In the genomic region with DNA sequence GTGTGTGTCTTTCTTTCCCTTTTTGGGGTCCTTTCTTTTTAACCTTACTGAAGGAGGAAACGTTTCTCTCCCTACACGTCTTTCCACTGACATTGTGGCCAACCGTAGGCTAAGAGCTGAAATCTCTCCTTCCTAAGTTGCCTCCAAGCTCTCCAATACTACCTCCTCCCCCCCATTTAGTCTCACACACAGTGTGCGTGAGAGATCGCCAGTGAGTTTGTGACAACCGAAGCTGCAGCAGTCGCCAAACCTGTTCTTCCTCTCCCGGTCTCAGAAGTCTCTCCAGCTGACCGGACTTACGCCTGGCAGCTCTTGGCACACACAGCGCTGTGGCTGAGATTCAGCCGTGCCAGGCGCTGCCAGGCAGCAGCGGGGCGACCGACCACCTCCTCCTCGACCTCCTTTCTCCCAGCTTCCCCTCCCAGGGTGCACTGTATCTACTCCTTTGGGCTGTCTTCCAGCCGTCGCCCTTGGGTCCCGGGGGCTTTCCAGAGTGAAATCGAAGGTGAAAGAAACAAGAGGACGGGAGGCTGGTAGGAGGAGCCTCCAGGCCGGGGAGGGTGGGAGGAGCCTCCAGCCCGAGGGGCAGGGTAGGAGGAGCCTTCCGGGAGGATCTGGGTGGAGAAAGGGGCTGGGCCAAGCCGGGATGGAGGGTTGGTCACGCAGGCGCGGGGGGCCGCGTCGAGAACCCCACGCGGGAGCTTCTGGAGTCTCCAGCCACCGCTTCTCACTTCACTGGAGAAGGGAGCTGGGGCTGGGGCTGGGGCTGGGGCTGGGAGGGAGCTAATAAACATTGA, we compare ENCODE assay signal across 8 cellular contexts. TPM values are rescaled to one million over a fixed set of nuclear protein-coding genes. Genes with fewer than 3 reads are reported as not detected.
DNase-seq lines count a peak whose midpoint lies in the region; TF ChIP-seq lines count a peak whose summit lies in the region.

Gene TMTC2, plus strand, starts transcription at position 684 of the 797 bp plus-strand sequence.

- no peaks in the 10 kb centered on the region for H4K20me1 ChIP-seq in H9 (ENCODE audit: control insufficient read depth, insufficient read depth, insufficient read length)
- H4K20me1 ChIP-seq in neural progenitor cell (ENCODE audit: low read depth): peaks cover 22% of the 10 kb centered on the region

- H3K4me1 ChIP-seq in H9 (ENCODE audit: insufficient read depth, low read length) (no peaks in the 10 kb centered on the region), neural progenitor cell (peaks cover 31% of the 10 kb centered on the region), stomach (peaks cover 16 to 65% (median 34%) of the 10 kb centered on the region in 4 donors)

- no peaks in the 10 kb centered on the region for H3K27me3 ChIP-seq in H9 (ENCODE audit: insufficient read depth, low read length)
- no peaks in the 10 kb centered on the region for H3K27me3 ChIP-seq in neural progenitor cell
- no peaks in the 10 kb centered on the region for H3K27me3 ChIP-seq in stomach

- H3K79me2 ChIP-seq in H9 (ENCODE audit: insufficient read depth, low read length) (no peaks in the 10 kb centered on the region), neural progenitor cell (ENCODE audit: low read depth) (peaks cover 36% of the 10 kb centered on the region)

- H3K9ac ChIP-seq in H9 (ENCODE audit: extremely low read depth, insufficient read length, low read length) (peak within 1 kb of the TSS; percentile 60), neural progenitor cell (peak within 1 kb of the TSS; percentile 28)

- H2AFZ ChIP-seq in H9 (ENCODE audit: low read length): no peak within 1 kb of the TSS
- H2AFZ ChIP-seq in neural progenitor cell (replicated peaks): peak within 1 kb of the TSS; percentile 85

- H4K91ac ChIP-seq in H9 (ENCODE audit: insufficient read length, low read depth, low read length): no peak within 1 kb of the TSS

- H3K4me2 ChIP-seq in H9 (ENCODE audit: insufficient read depth, insufficient read length, low read length): peak within 1 kb of the TSS; percentile 95
- H3K4me2 ChIP-seq in neural progenitor cell: peak within 1 kb of the TSS; percentile 98

- peak in 2 of 4 donors; percentile 33 to 40 for TF ChIP-seq POLR2A in stomach (IDR thresholded peaks at IDR 0.05)

- H2BK12ac ChIP-seq in H9 (ENCODE audit: insufficient read length, low read depth, low read length): no peak within 1 kb of the TSS

- no peak within 1 kb of the TSS for H4K8ac ChIP-seq in H9 (replicated peaks; ENCODE audit: insufficient read length, low read depth, low read length)

- no peak for TF ChIP-seq EP300 in stomach (IDR thresholded peaks at IDR 0.05)

- peak within 1 kb of the TSS in 2 of 3 experiments; percentile 73 to 95; a peak in 3 of 7 replicates for H3K27ac Mint-ChIP-seq in H9
- H3K27ac Mint-ChIP-seq in neural progenitor cell: peak within 1 kb of the TSS; percentile 40

- H3K4me3 Mint-ChIP-seq in H9 (peak within 1 kb of the TSS; percentile 87 to 90), neural progenitor cell (peak within 1 kb of the TSS; percentile 94)

- DNase-seq in ELR (ENCODE audit: low read depth): peak; percentile 84
- peak; percentile 94 for DNase-seq in H9
- DNase-seq in M059J (ENCODE audit: low read depth): peak; percentile 83
- DNase-seq in SIG-M5 (lab: John Stamatoyannopoulos, UW): peak; percentile 21
- peak; percentile 86 for DNase-seq in activated gamma-delta T cell treated with anti-CD3 and anti-CD28 coated beads, Interleukin-2, amount 50 U/mL, for 16 hours (ENCODE audit: low read depth)
- peak; percentile 87 to 97 for DNase-seq in foreskin fibroblast
- DNase-seq in neural progenitor cell (ENCODE audit: low spot score): peak; percentile 93
- peak; percentile 95 for DNase-seq in stomach

- H3K4me3 ChIP-seq in foreskin fibroblast (ENCODE audit: low read depth in 1 of 2, low read length in 2 of 2): peak within 1 kb of the TSS; percentile 81 to 96
- H3K4me3 ChIP-seq in neural progenitor cell: peak within 1 kb of the TSS; percentile 95
- H3K4me3 ChIP-seq in stomach: peak within 1 kb of the TSS; percentile 87 to 90 (median 89)

- H3K4ac ChIP-seq in H9 (ENCODE audit: low read depth, low read length): no peak within 1 kb of the TSS

- no peak within 1 kb of the TSS for H2BK20ac ChIP-seq in H9 (ENCODE audit: low read depth, low read length, poor library complexity, severe bottlenecking)

- H3K36me3 ChIP-seq in neural progenitor cell: no peaks in the 10 kb centered on the region
- H3K36me3 ChIP-seq in stomach: no peaks in the 10 kb centered on the region

- H2BK15ac ChIP-seq in H9 (ENCODE audit: low read depth, low read length): no peak within 1 kb of the TSS

- H3K9me3 ChIP-seq in H9 (ENCODE audit: control insufficient read depth, low read depth, low read length): no peaks in the 10 kb centered on the region
- H3K9me3 ChIP-seq in neural progenitor cell (ENCODE audit: low read depth): no peaks in the 10 kb centered on the region
- H3K9me3 ChIP-seq in stomach: no peaks in the 10 kb centered on the region

- peak within 1 kb of the TSS; percentile 87; the same call in 1 of the 2 replicates for H3K14ac ChIP-seq in H9 (ENCODE audit: insufficient read depth, low read length)

- H3F3A ChIP-seq in neural progenitor cell (ENCODE audit: low read depth): peaks cover 23% of the 10 kb centered on the region

- H3K4me1 Mint-ChIP-seq in H9 (peaks cover 24 to 25% of the 10 kb centered on the region in 2 experiments), neural progenitor cell (peaks cover 35% of the 10 kb centered on the region)

- H2BK5ac ChIP-seq in H9 (ENCODE audit: insufficient read length, low read length): no peak within 1 kb of the TSS

- H2AK5ac ChIP-seq in H9 (ENCODE audit: insufficient read length, low read length): no peak within 1 kb of the TSS

- H3K56ac ChIP-seq in H9 (ENCODE audit: insufficient read length, low read depth, low read length): no peak within 1 kb of the TSS

- TF ChIP-seq CTCF in H9 (conservative IDR thresholded peaks at IDR 0.05) (no peak), foreskin fibroblast (IDR thresholded peaks at IDR 0.05; ENCODE audit: low read depth, low read length) (no peak), neural progenitor cell (IDR thresholded peaks at IDR 0.05) (no peak), stomach (IDR thresholded peaks at IDR 0.05) (no peak)

- no CpG with 5 or more reads among the region's 35 CpGs for WGBS in H9 (ENCODE audit: extremely low coverage, insufficient read length, low lambda C conversion rate)
- WGBS in stomach, 5 donors: 0 to 1% (median 0%) methylated on average over 32 to 35 of the region's 35 CpGs

- no peak within 1 kb of the TSS for H2BK120ac ChIP-seq in H9 (ENCODE audit: low read depth, low read length, poor library complexity, severe bottlenecking)

- peaks cover 16% of the 10 kb centered on the region for H3K23me2 ChIP-seq in H9 (ENCODE audit: insufficient read length, low read depth, low read length, poor library complexity, severe bottlenecking)

- no peaks in the 10 kb centered on the region for H3K79me1 ChIP-seq in H9 (ENCODE audit: insufficient read depth, low read depth, low read length, poor library complexity, severe bottlenecking)

- no peak within 1 kb of the TSS for H3K23ac ChIP-seq in H9 (ENCODE audit: insufficient read length, low read depth, low read length)

- H3K27ac ChIP-seq in H9 (ENCODE audit: insufficient read length, low read depth, low read length) (no peak within 1 kb of the TSS), neural progenitor cell (peak within 1 kb of the TSS; percentile 16), stomach (peak within 1 kb of the TSS; percentile 91 to 99 (median 98))

- H3K9me3 Mint-ChIP-seq in H9 (no peaks in the 10 kb centered on the region), neural progenitor cell (no peaks in the 10 kb centered on the region)

- intact Hi-C loops in stomach (cut with DNase I; ENCODE audit: low total_unique reads): no loop called here

- H3K36me3 Mint-ChIP-seq in H9 (ENCODE audit: insufficient read depth in 1 of 3, low read depth in 3 of 3): peaks cover 0 to 4% (median 0%) of the 10 kb centered on the region in 3 experiments; a peak in 1 of 7 replicates
- H3K36me3 Mint-ChIP-seq in neural progenitor cell: no peaks in the 10 kb centered on the region

- H3K18ac ChIP-seq in H9 (ENCODE audit: insufficient read length, low read depth, low read length): peak within 1 kb of the TSS; percentile 82

- H3K27me3 Mint-ChIP-seq in H9 (ENCODE audit: low read depth) (peaks cover 15% of the 10 kb centered on the region), neural progenitor cell (ENCODE audit: insufficient read depth, low read depth) (peaks cover 10% of the 10 kb centered on the region)

- H3T11ph ChIP-seq in H9 (ENCODE audit: low read length): no peak within 1 kb of the TSS

- no peak within 1 kb of the TSS for H4K5ac ChIP-seq in H9 (ENCODE audit: insufficient read length, low read depth, low read length)

RNA-seq across cellular contexts. Expression of gene TMTC2, which starts in this region (rescaled TPM):
- total RNA-seq in H9 (2021) (2.8 and 3.1 TPM in 2 replicates), neural progenitor cell (ENCODE audit: low replicate concordance) (21.0 and 25.5 TPM in 2 replicates), stomach (10 to 100 TPM; 26.4 to 60.0 (median 47.8) TPM)
- total RNA-seq in M059J (2014; rRNA removed; shearing (Covaris generic)): 0.05 and 0.57 TPM in 2 replicates
- 1 to 10 TPM; 6.1 to 7.7 (median 7.6) TPM for polyA plus RNA-seq in stomach

Comparison
In these comparisons a context has a peak if more than half of its experiments do, and no peak if none do; other contexts are left out.
1. Peak in DNase-seq in M059J; RNA of the gene not detected or under 1 TPM.
2. DNase-seq: peak in every context shown above with its lines; median percentile 95 in stomach; 94 in H9; 93 in neural progenitor cell; 92 in foreskin fibroblast; 86 in activated gamma-delta T cell treated with anti-CD3 and anti-CD28 coated beads, Interleukin-2, amount 50 U/mL, for 16 hours; 84 in ELR; 83 in M059J; 21 in SIG-M5.